In genomic region chr13:113729329-113730019, GRCh38 we compare ENCODE assay signal across 16 cellular contexts. TPM values are rescaled to one million over a fixed set of nuclear protein-coding genes. Genes with fewer than 3 reads are reported as not detected.
DNase-seq lines count a peak whose midpoint lies in the region; ATAC-seq, FAIRE-seq and TF ChIP-seq lines count a peak whose summit lies in the region.
"Had no signal": no experiment of that assay in that cellular context is flagged by ENCODE, and none has a peak within 500 bp of the region (broad histone marks: within the 10 kb centered on the region; RNA-seq: fewer than 3 reads in every experiment).

No MANE protein-coding gene starts in this region.

- CTCF ChIA-PET in SK-N-SH (lab: Yijun Ruan, JAX): interaction anchor here (1.1 kb wide), 1 partner anchor 12 kb away, joined by 3 read pairs; no protein-coding TSS in a partner anchor

- H2BK5ac ChIP-seq in H9 (ENCODE audit: insufficient read length, low read length): no peak overlapping the region

- H3K23me2 ChIP-seq in H9 (ENCODE audit: insufficient read length, low read depth, low read length, poor library complexity, severe bottlenecking): peaks cover 5% of the 10 kb centered on the region

- H3K23ac ChIP-seq in H9 (ENCODE audit: insufficient read length, low read depth, low read length): no peak overlapping the region

- H4K5ac ChIP-seq in H9 (ENCODE audit: insufficient read length, low read depth, low read length): no peak overlapping the region

- no peaks in the 10 kb centered on the region for H3K79me2 ChIP-seq in SK-N-SH (ENCODE audit: insufficient read depth)
- no peaks in the 10 kb centered on the region for H3K79me2 ChIP-seq in keratinocyte (ENCODE audit: control insufficient read depth, insufficient read depth, low read length)
- no peaks in the 10 kb centered on the region for H3K79me2 ChIP-seq in H9 (ENCODE audit: insufficient read depth, low read length)

- no peak overlapping the region for H3K14ac ChIP-seq in H9 (ENCODE audit: insufficient read depth, low read length)

- H3K27me3 ChIP-seq in SK-N-SH (ENCODE audit: insufficient read depth) (no peaks in the 10 kb centered on the region), adrenal gland (peaks cover 5% of the 10 kb centered on the region), keratinocyte (ENCODE audit: control insufficient read depth, extremely low read depth, insufficient read depth, low read length) (peaks cover 30% of the 10 kb centered on the region), H9 (ENCODE audit: insufficient read depth, low read length) (no peaks in the 10 kb centered on the region)

- H4K20me1 ChIP-seq in SK-N-SH (ENCODE audit: insufficient read depth) (no peaks in the 10 kb centered on the region), keratinocyte (ENCODE audit: control insufficient read depth, extremely low read depth, insufficient read depth, low read length) (no peaks in the 10 kb centered on the region), H9 (ENCODE audit: control insufficient read depth, insufficient read depth, insufficient read length) (no peaks in the 10 kb centered on the region)

- H3K27ac Mint-ChIP-seq in H9: no peak overlapping the region
- H3K27ac Mint-ChIP-seq: activated CD4-positive, alpha-beta memory T cell treated with anti-CD3 and anti-CD28 coated beads for 36 hours had no signal

- ATAC-seq in SK-N-SH treated with all-trans-retinoic acid at 6 μM for 48 hours (no peak; the same call in 2 of the 3 replicates), GM19397 (IDR thresholded peaks at IDR 0.05; ENCODE audit: unreplicated experiment) (no peak)
- no peak for ATAC-seq in activated T-cell treated with anti-CD3 and anti-CD28 coated beads, Interleukin-2, amount 50 U/mL, for 4 hours

- WGBS in SK-N-SH (ENCODE audit: low lambda C conversion rate): 17% methylated on average over 13 of the region's 27 CpGs
- WGBS in adrenal gland, 4 donors: 29 to 48% (median 45%) methylated on average over 19 to 27 of the region's 27 CpGs
- WGBS in H9 (ENCODE audit: extremely low coverage, insufficient read length, low lambda C conversion rate): no CpG with 5 or more reads among the region's 27 CpGs

- no peaks in the 10 kb centered on the region for H3K79me1 ChIP-seq in H9 (ENCODE audit: insufficient read depth, low read depth, low read length, poor library complexity, severe bottlenecking)

- H4K91ac ChIP-seq in H9 (ENCODE audit: insufficient read length, low read depth, low read length): no peak overlapping the region

- no peak overlapping the region for H3K56ac ChIP-seq in H9 (ENCODE audit: insufficient read length, low read depth, low read length)

- no peak for TF ChIP-seq RAD21 in SK-N-SH (IDR thresholded peaks at IDR 0.05; ENCODE audit: low read length)

- dilution Hi-C loops in keratinocyte (cut with MboI; ENCODE audit: extremely low pct_ligation_motif_present, low sequenced_read_pairs): no loop called here

- TF ChIP-seq CTCF in SK-N-SH (IDR thresholded peaks at IDR 0.05) (no peak), adrenal gland (IDR thresholded peaks at IDR 0.05) (no peak), keratinocyte (optimal IDR thresholded peaks at IDR 0.05 in 1 of 3, IDR thresholded peaks at IDR 0.05 in 1 of 3, conservative IDR thresholded peaks at IDR 0.05 in 1 of 3; ENCODE audit: extremely low read depth in 1 of 3, insufficient read depth in 2 of 3, low read length in 3 of 3) (no peak), H9 (conservative IDR thresholded peaks at IDR 0.05) (no peak)

- H3K4me3 ChIP-seq in SK-N-SH (ENCODE audit: low read depth in 2 of 2, low read length in 1 of 2) (no peak overlapping the region; a peak in 1 of 4 replicates), adrenal gland (no peak overlapping the region), keratinocyte (ENCODE audit: control insufficient read depth in 2 of 3, extremely low read depth in 1 of 3, insufficient read depth in 2 of 3, low read depth in 1 of 3, low read length in 3 of 3) (no peak overlapping the region)
- H3K4me3 ChIP-seq: HAP-1, SK-N-MC had no signal

- H3K36me3 ChIP-seq in SK-N-SH (replicated peaks in 1 of 2; ENCODE audit: control insufficient read depth in 1 of 2, insufficient read depth in 2 of 2, low read length in 1 of 2) (no peaks in the 10 kb centered on the region), adrenal gland (replicated peaks in 1 of 2) (no peaks in the 10 kb centered on the region), keratinocyte (ENCODE audit: control insufficient read depth in 2 of 2, extremely low read depth in 1 of 2, insufficient read depth in 2 of 2, low read length in 2 of 2) (no peaks in the 10 kb centered on the region)
- H3K36me3 ChIP-seq: HAP-1 had no signal

- H2AFZ ChIP-seq in SK-N-SH (ENCODE audit: low read depth): no peak overlapping the region
- H2AFZ ChIP-seq in keratinocyte (ENCODE audit: control insufficient read depth, low read length): no peak overlapping the region
- no peak overlapping the region for H2AFZ ChIP-seq in H9 (ENCODE audit: low read length)

- peaks cover 11% of the 10 kb centered on the region for H3K4me1 Mint-ChIP-seq in activated T-cell treated with anti-CD3 and anti-CD28 coated beads, Interleukin-2, amount 50 U/mL, for 4 hours (ENCODE audit: low read depth)
- H3K4me1 Mint-ChIP-seq in H9: peaks cover 3% of the 10 kb centered on the region in 2 experiments

- H3K9me3 ChIP-seq in SK-N-SH (no peaks in the 10 kb centered on the region), adrenal gland (replicated peaks in 1 of 3) (no peaks in the 10 kb centered on the region), keratinocyte (ENCODE audit: control insufficient read depth, low read depth, low read length) (peaks cover 16% of the 10 kb centered on the region), H9 (ENCODE audit: control insufficient read depth, low read depth, low read length) (no peaks in the 10 kb centered on the region)
- H3K9me3 ChIP-seq: HAP-1 had no signal

- no peak overlapping the region for H3K4me3 Mint-ChIP-seq in activated T-cell treated with anti-CD3 and anti-CD28 coated beads, Interleukin-2, amount 50 U/mL, for 4 hours
- H3K4me3 Mint-ChIP-seq in H9: no peak overlapping the region
- H3K4me3 Mint-ChIP-seq: activated CD4-positive, alpha-beta memory T cell treated with anti-CD3 and anti-CD28 coated beads for 36 hours had no signal

- no peak overlapping the region for H3K4me2 ChIP-seq in SK-N-SH
- H3K4me2 ChIP-seq in keratinocyte (ENCODE audit: control insufficient read depth, extremely low read depth, insufficient read depth, low read depth, low read length): peak overlapping the region; percentile 10
- H3K4me2 ChIP-seq in H9 (ENCODE audit: insufficient read depth, insufficient read length, low read length): no peak overlapping the region

- H3F3A ChIP-seq in SK-N-SH (replicated peaks; ENCODE audit: insufficient read depth): peaks cover 9% of the 10 kb centered on the region

- H2AK5ac ChIP-seq in H9 (ENCODE audit: insufficient read length, low read length): no peak overlapping the region

- H2BK12ac ChIP-seq in H9 (ENCODE audit: insufficient read length, low read depth, low read length): no peak overlapping the region

- TF ChIP-seq POLR2A in adrenal gland (IDR thresholded peaks at IDR 0.05): no peak

- H3K27ac ChIP-seq in SK-N-SH (ENCODE audit: low read depth in 2 of 2, low read length in 1 of 2) (peak overlapping the region in 1 of 2 experiments; percentile 28; a peak in 2 of 4 replicates), adrenal gland (no peak overlapping the region), keratinocyte (ENCODE audit: control insufficient read depth, insufficient read depth, low read length) (no peak overlapping the region), H9 (ENCODE audit: insufficient read length, low read depth, low read length) (no peak overlapping the region)
- H3K27ac ChIP-seq: epithelial cell of prostate, SK-N-MC had no signal

- no peaks in the 10 kb centered on the region for H3K9me2 ChIP-seq in SK-N-SH

- no peak overlapping the region for H2BK120ac ChIP-seq in H9 (ENCODE audit: low read depth, low read length, poor library complexity, severe bottlenecking)

- no peak overlapping the region for H3K4ac ChIP-seq in H9 (ENCODE audit: low read depth, low read length)

- no peak for FAIRE-seq in keratinocyte (lab: Jason Lieb, UNC)
- FAIRE-seq in urothelium cell line (lab: Jason Lieb, UNC): peak; percentile 61
- FAIRE-seq: colon had no signal

- H2BK20ac ChIP-seq in H9 (ENCODE audit: low read depth, low read length, poor library complexity, severe bottlenecking): no peak overlapping the region

- no peaks in the 10 kb centered on the region for H3K36me3 Mint-ChIP-seq in activated T-cell treated with anti-CD3 and anti-CD28 coated beads, Interleukin-2, amount 50 U/mL, for 4 hours (ENCODE audit: insufficient read depth)
- H3K36me3 Mint-ChIP-seq in H9 (ENCODE audit: insufficient read depth in 1 of 3, low read depth in 3 of 3): peaks cover 0 to 3% (median 0%) of the 10 kb centered on the region in 3 experiments; a peak in 1 of 7 replicates
- H3K36me3 Mint-ChIP-seq: activated CD4-positive, alpha-beta memory T cell treated with anti-CD3 and anti-CD28 coated beads for 36 hours had no signal

- peaks cover 20% of the 10 kb centered on the region for H3K27me3 Mint-ChIP-seq in activated T-cell treated with anti-CD3 and anti-CD28 coated beads, Interleukin-2, amount 50 U/mL, for 4 hours (ENCODE audit: low read depth)
- no peaks in the 10 kb centered on the region; the same call in 1 of the 2 replicates for H3K27me3 Mint-ChIP-seq in H9 (ENCODE audit: low read depth)

- intact Hi-C loops in adrenal gland (cut with DNase I): no loop called here

- H3K9ac ChIP-seq in SK-N-SH (no peak overlapping the region), keratinocyte (ENCODE audit: control insufficient read depth, extremely low read depth, insufficient read depth, low read length) (no peak overlapping the region), H9 (ENCODE audit: extremely low read depth, insufficient read length, low read length) (no peak overlapping the region)

- peak; percentile 70 for DNase-seq in SK-N-SH
- DNase-seq in adrenal gland: peak in 5 of 7 donors; percentile 41 to 78 (median 65)
- no peak for DNase-seq in keratinocyte (ENCODE audit: low read depth, low spot score)
- no peak for DNase-seq in urothelium cell line (ENCODE audit: low spot score)
- DNase-seq in activated T-cell treated with anti-CD3 and anti-CD28 coated beads, Interleukin-2, amount 50 U/mL, for 4 hours: no peak
- no peak for DNase-seq in H9
- DNase-seq: activated CD4-positive, alpha-beta memory T cell treated with anti-CD3 and anti-CD28 coated beads for 36 hours; DMS153; kidney glomerular epithelial cell; NCI-H2171 treated with DMSO at 0.1 percent for 48 hours had no signal

- TF ChIP-seq EP300 in SK-N-SH (IDR thresholded peaks at IDR 0.05; ENCODE audit: borderline replicate concordance in 1 of 2, low read depth in 1 of 2, low read length in 1 of 2): no peak

- POLR2A ChIA-PET in SK-N-SH (lab: Yijun Ruan, JAX): no interaction called here

- no peak overlapping the region for H3K18ac ChIP-seq in H9 (ENCODE audit: insufficient read length, low read depth, low read length)

- no peaks in the 10 kb centered on the region for H3K9me1 ChIP-seq in keratinocyte (ENCODE audit: control insufficient read depth, extremely low read depth, insufficient read depth, low read length)

- no peak overlapping the region for H4K8ac ChIP-seq in H9 (replicated peaks; ENCODE audit: insufficient read length, low read depth, low read length)

- no peak overlapping the region for H2BK15ac ChIP-seq in H9 (ENCODE audit: low read depth, low read length)

- peaks cover 0 to 23% of the 10 kb centered on the region in 2 experiments; a peak in 1 of 4 replicates for H3K4me1 ChIP-seq in SK-N-SH (ENCODE audit: control insufficient read depth in 1 of 2, insufficient read depth in 2 of 2, low read depth in 1 of 2, low read length in 1 of 2)
- no peaks in the 10 kb centered on the region for H3K4me1 ChIP-seq in adrenal gland (replicated peaks in 1 of 2)
- H3K4me1 ChIP-seq in keratinocyte (ENCODE audit: control insufficient read depth, extremely low read depth, insufficient read depth, low read length): peaks cover 4% of the 10 kb centered on the region
- no peaks in the 10 kb centered on the region for H3K4me1 ChIP-seq in H9 (ENCODE audit: insufficient read depth, low read length)
- H3K4me1 ChIP-seq: HAP-1 had no signal

- no peaks in the 10 kb centered on the region for H3K9me3 Mint-ChIP-seq in activated T-cell treated with anti-CD3 and anti-CD28 coated beads, Interleukin-2, amount 50 U/mL, for 4 hours
- peaks cover 5 to 13% of the 10 kb centered on the region in 2 experiments; a peak in 3 of 5 replicates for H3K9me3 Mint-ChIP-seq in H9

- no peak overlapping the region for H3T11ph ChIP-seq in H9 (ENCODE audit: low read length)

RNA-seq across cellular contexts. Expression of gene TMEM255B, which starts 29.6 kb away (rescaled TPM):
- polyA plus RNA-seq in SK-N-SH (2012; rRNA removed) (10.6 and 14.8 TPM in 2 replicates), adrenal gland (10 to 100 TPM in 2 of 3 donors, 1 to 10 TPM in 1; 5.2 to 60.1 (median 22.0) TPM), keratinocyte (5.3 to 9.4 TPM (median 7.6 TPM) in 3 replicates)
- 9.5 and 11.0 TPM in 2 replicates for polyA plus RNA-seq in SK-N-SH (2012; cell fraction: cytosol; rRNA removed)
- polyA plus RNA-seq in SK-N-SH (2012; cell fraction: nucleus; rRNA removed): 12.5 and 12.6 TPM in 2 replicates
- total RNA-seq in adrenal gland (10 to 100 TPM in 5 of 8 donors, 1 to 10 TPM in 3; 2.0 to 26.3 (median 17.2) TPM), H9 (2021) (2.1 and 2.8 TPM in 2 replicates)
- polyA plus RNA-seq in keratinocyte (2011; ENCODE audit: low read depth): 1.6 TPM
- polyA plus RNA-seq in keratinocyte (2011; cell fraction: cytosol; rRNA removed): 6.0 and 10.5 TPM in 2 replicates
- 5.8 and 6.7 TPM in 2 replicates for polyA plus RNA-seq in keratinocyte (2011; cell fraction: nucleus; rRNA removed)
- 1.9 and 5.2 TPM in 2 replicates for polyA plus RNA-seq in keratinocyte (2012; ENCODE audit: low replicate concordance)
- 2.8 to 4.3 TPM (median 4.0 TPM) in 3 replicates for polyA minus RNA-seq in keratinocyte
- 3.3 TPM for polyA minus RNA-seq in keratinocyte (2011; cell fraction: cytosol; rRNA and poly(A)+ RNA removed)
- polyA minus RNA-seq in keratinocyte (2011; cell fraction: nucleus; rRNA and poly(A)+ RNA removed): 2.8 and 4.2 TPM in 2 replicates
- total RNA-seq in activated T-cell treated with anti-CD3 and anti-CD28 coated beads, Interleukin-2, amount 50 U/mL, for 4 hours: 1 to 10 TPM; 1.1 to 1.4 (median 1.3) TPM

Comparison
In these comparisons a context has a peak if more than half of its experiments do, and no peak if none do; other contexts are left out.
1. DNase-seq: peak in SK-N-SH (single experiment) and adrenal gland (5 of 7); none in keratinocyte (single experiment), urothelium cell line (single experiment), activated T-cell treated with anti-CD3 and anti-CD28 coated beads, Interleukin-2, amount 50 U/mL, for 4 hours (single experiment) and H9 (single experiment).